In the genomic region with DNA sequence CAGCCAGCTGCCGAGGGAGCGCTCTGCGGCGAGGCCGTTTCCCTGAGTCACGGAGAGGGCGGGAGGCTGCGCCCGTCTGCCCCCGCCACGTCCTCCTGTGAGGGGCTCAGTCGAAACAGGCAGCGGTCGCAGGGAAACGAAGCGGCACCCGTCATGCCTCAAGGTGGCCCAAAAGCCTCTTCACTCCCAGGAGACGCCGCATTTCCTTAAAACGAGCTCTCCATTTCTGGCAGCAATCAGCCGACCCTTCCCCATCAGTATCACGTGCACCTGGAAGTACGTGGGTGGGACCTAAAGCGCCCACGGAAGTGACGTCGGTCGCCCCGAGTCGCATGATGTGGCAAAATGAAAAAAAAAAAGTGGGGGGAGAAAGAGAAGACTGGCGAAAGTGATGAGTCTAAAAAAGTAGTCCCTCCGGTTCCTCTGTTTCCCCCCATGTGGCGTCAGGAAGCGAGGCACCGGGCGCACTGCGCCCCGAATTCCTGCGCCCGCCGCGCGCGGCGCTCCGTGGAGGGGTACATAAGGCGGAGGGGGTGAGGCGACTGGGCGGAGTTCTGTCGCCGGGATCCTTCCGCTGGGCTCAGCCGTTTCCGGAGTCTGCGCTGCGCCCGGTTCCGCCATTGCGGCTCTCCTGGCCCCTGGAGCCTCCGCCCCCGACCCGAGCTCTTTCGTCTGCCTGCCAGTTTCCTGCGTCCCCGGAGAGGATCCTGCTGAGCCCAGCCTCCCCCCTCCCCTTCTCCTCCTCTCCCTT, we compare ENCODE assay signal across 1 cellular context.
TF ChIP-seq lines count a peak whose summit lies in the region.

CLTC (plus strand) TSS at position 583 of the 751 bp plus-strand sequence. CDS start 237 bp downstream, outside the sequence.

TF ChIP-seq in H1, 55 proteins besides CTCF, POLR2A, EP300 and RAD21 (continued from another document):
- TF ChIP-seq HDAC2 (IDR thresholded peaks at IDR 0.05; ENCODE audit: borderline replicate concordance in 1 of 2, low read depth in 2 of 2, low read length in 2 of 2): 0 out of 4 replicates have a peak, but pooled peaks of 1 of the 2 experiments have one; percentile 56
- peak; percentile 97 for TF ChIP-seq CHD2 (IDR thresholded peaks at IDR 0.05; ENCODE audit: low read length)
- TF ChIP-seq SP1 (IDR thresholded peaks at IDR 0.05; ENCODE audit: low read depth, low read length): peak; percentile 90
- TF ChIP-seq PHF8 (conservative IDR thresholded peaks at IDR 0.05; ENCODE audit: low read depth, low read length): peak; percentile 95
- peak; percentile 82 for TF ChIP-seq RBBP5 (IDR thresholded peaks at IDR 0.05; ENCODE audit: borderline replicate concordance, low read depth, low read length)
- no peak for TF ChIP-seq JUN (IDR thresholded peaks at IDR 0.05; ENCODE audit: low read depth, low read length)
- peak; percentile 46 for TF ChIP-seq CHD7 (IDR thresholded peaks at IDR 0.05; ENCODE audit: insufficient replicate concordance, low read length)
- peak; percentile 38; the same call in 1 of the 2 replicates for TF ChIP-seq EGR1 (IDR thresholded peaks at IDR 0.05; ENCODE audit: borderline replicate concordance, low read depth, low read length)
- TF ChIP-seq RNF2 (IDR thresholded peaks at IDR 0.05; ENCODE audit: borderline replicate concordance, low read depth, low read length, missing control alignments, poor library complexity, severe bottlenecking): no peak
- peak; percentile 42 for TF ChIP-seq KDM4A (IDR thresholded peaks at IDR 0.05; ENCODE audit: low read depth, low read length, severe bottlenecking)
- TF ChIP-seq TCF12 (IDR thresholded peaks at IDR 0.05; ENCODE audit: low read depth, low read length): 0 out of 2 replicates have a peak, but pooled peaks have one; percentile 11
- TF ChIP-seq, protein P1, sequence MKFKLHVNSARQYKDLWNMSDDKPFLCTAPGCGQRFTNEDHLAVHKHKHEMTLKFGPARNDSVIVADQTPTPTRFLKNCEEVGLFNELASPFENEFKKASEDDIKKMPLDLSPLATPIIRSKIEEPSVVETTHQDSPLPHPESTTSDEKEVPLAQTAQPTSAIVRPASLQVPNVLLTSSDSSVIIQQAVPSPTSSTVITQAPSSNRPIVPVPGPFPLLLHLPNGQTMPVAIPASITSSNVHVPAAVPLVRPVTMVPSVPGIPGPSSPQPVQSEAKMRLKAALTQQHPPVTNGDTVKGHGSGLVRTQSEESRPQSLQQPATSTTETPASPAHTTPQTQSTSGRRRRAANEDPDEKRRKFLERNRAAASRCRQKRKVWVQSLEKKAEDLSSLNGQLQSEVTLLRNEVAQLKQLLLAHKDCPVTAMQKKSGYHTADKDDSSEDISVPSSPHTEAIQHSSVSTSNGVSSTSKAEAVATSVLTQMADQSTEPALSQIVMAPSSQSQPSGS (IDR thresholded peaks at IDR 0.05; ENCODE audit: low read length): peak; percentile 87; the same call in 1 of the 2 replicates
- peak; percentile 80 for TF ChIP-seq USF2 (IDR thresholded peaks at IDR 0.05; ENCODE audit: low read length)
- no peak for TF ChIP-seq SP2 (IDR thresholded peaks at IDR 0.05; ENCODE audit: low read length)
- TF ChIP-seq MAFK (IDR thresholded peaks at IDR 0.05; ENCODE audit: low read depth, low read length): peak; percentile 87
- no peak for TF ChIP-seq CBX5 (IDR thresholded peaks at IDR 0.05; ENCODE audit: low read depth, low read length)
- peak; percentile 97 for TF ChIP-seq POLR2AphosphoS5 (IDR thresholded peaks at IDR 0.05; ENCODE audit: low read depth, low read length)
- peak; percentile 64 for TF ChIP-seq JUND (IDR thresholded peaks at IDR 0.05; ENCODE audit: low read length)
- 0 out of 2 replicates have a peak, but pooled peaks have one; percentile 55 for TF ChIP-seq E2F6 (IDR thresholded peaks at IDR 0.05)
- peak; percentile 86 for TF ChIP-seq TEAD4 (IDR thresholded peaks at IDR 0.05; ENCODE audit: low read depth, low read length)
- TF ChIP-seq NANOG (IDR thresholded peaks at IDR 0.05; ENCODE audit: insufficient read depth, low read depth, low read length, poor library complexity, severe bottlenecking): no peak
- peak; percentile 75 for TF ChIP-seq TAF7 (optimal IDR thresholded peaks at IDR 0.05; ENCODE audit: borderline replicate concordance, low read depth, low read length)
- TF ChIP-seq TAF1 (IDR thresholded peaks at IDR 0.05; ENCODE audit: low read depth, low read length): peak; percentile 97
- TF ChIP-seq SIN3A (conservative IDR thresholded peaks at IDR 0.05 in 1 of 2, IDR thresholded peaks at IDR 0.05 in 1 of 2; ENCODE audit: low read depth in 1 of 2, low read length in 2 of 2): peak; percentile 90
- TF ChIP-seq BCL11A (IDR thresholded peaks at IDR 0.05; ENCODE audit: low read depth in 2 of 2, low read length in 2 of 2): no peak
- 0 out of 2 replicates have a peak, but pooled peaks have one; percentile 30 for TF ChIP-seq BRCA1 (IDR thresholded peaks at IDR 0.05; ENCODE audit: low read depth, low read length)
- peak; percentile 9 for TF ChIP-seq SAP30 (IDR thresholded peaks at IDR 0.05; ENCODE audit: insufficient read depth, insufficient replicate concordance, low read length)
- no peak for TF ChIP-seq POU5F1 (IDR thresholded peaks at IDR 0.05; ENCODE audit: low read depth, low read length)
- TF ChIP-seq EZH2 (IDR thresholded peaks at IDR 0.05; ENCODE audit: low read depth, low read length, severe bottlenecking): no peak
- no peak for TF ChIP-seq CTBP2 (IDR thresholded peaks at IDR 0.05; ENCODE audit: borderline replicate concordance, insufficient read depth, insufficient read length, low read length)
- TF ChIP-seq YY1 (IDR thresholded peaks at IDR 0.05; ENCODE audit: low read depth, low read length): peak; percentile 95
- 0 out of 2 replicates have a peak, but pooled peaks have one; percentile 39 for TF ChIP-seq KDM5A (IDR thresholded peaks at IDR 0.05; ENCODE audit: low read length)
- peak; percentile 96 for TF ChIP-seq ASH2L (IDR thresholded peaks at IDR 0.05; ENCODE audit: low read length)
TF ChIP-seq in H1: peak in this region for 32.
